In genomic region chr1:208052135-208052534, GRCh38 we compare ENCODE assay signal across 9 cellular contexts.
"Had no signal": no experiment of that assay in that cellular context is flagged by ENCODE, and none has a peak within 500 bp of the region (broad histone marks: within the 10 kb centered on the region; RNA-seq: fewer than 3 reads in every experiment).

No MANE protein-coding gene starts in this region.

- H3K9ac ChIP-seq: GM23248 had no signal

- H3K4me3 ChIP-seq: GM23248, HAP-1 had no signal

- H3K27ac ChIP-seq: GM23248, HL-60 had no signal

- ATAC-seq: HCT116, HepG2 had no signal

- H3K4me1 ChIP-seq: HAP-1 had no signal

- H3K36me3 ChIP-seq: HAP-1 had no signal

- H2AFZ ChIP-seq: GM23248 had no signal

- H3K9me3 ChIP-seq: HAP-1 had no signal

- DNase-seq: GM23248, GOT3, H7, HFFc6, KBM-7 had no signal
